ENCODE assay signal across 27 cellular contexts in the genomic region with DNA sequence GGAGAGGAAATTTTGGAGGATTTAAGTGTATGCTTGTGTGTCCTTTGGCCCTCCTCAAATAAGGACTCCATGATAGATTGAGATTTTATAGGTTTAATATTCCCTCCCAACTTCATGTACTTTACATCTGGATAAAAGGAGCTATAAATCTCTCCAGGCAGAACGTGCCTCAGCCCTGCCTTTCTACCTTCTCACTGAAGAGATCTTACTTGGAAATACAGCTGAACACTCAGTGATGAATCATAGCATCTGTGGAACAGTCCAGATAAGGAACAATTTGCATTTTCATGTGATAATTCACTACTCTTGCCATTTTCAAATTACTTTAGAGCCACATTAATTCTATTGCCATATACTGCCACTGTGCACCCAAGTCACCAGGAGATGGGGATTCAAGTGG.
A peak's percentile ranks its signal among the peaks of the same experiment; 100 is the strongest.
DNase-seq lines count a peak whose midpoint lies in the region; ATAC-seq and TF ChIP-seq lines count a peak whose summit lies in the region.
"Had no signal": no experiment of that assay in that cellular context is flagged by ENCODE, and none has a peak within 500 bp of the region (broad histone marks: within the 10 kb centered on the region; RNA-seq: fewer than 3 reads in every experiment).

No MANE protein-coding gene starts in this region.

- DNase-seq in HFFc6: peak; percentile 7
- DNase-seq in RWPE2 (ENCODE audit: low spot score): no peak
- DNase-seq in caudate nucleus (lab: John Stamatoyannopoulos, UW): peak in 4 of 61 donors; percentile 3 to 46 (median 36)
- peak; percentile 50 for DNase-seq in superior temporal gyrus (ENCODE audit: extremely low spot score)
- no peak for DNase-seq in GM13976 (ENCODE audit: low spot score)
- DNase-seq in 8988T: no peak
- no peak for DNase-seq in NCI-H128 (lab: John Stamatoyannopoulos, UW; ENCODE audit: unreplicated experiment)
- DNase-seq: activated CD4-positive, alpha-beta T cell treated with anti-CD3 and anti-CD28 coated beads, Interleukin-2, amount 10 ng/mL, durations not matched to agents 7 days and 5 days; activated effector memory CD4-positive, alpha-beta T cell treated with anti-CD3 and anti-CD28 coated beads, Interleukin-2, amount 50 U/mL, for 16 hours; activated T-cell treated with anti-CD3 and anti-CD28 coated beads, Interleukin-2, amount 50 U/mL, for 1 hour; body of pancreas; COR-L47; DMS53; dorsolateral prefrontal cortex; glutamatergic neuron; left ventricle myocardium superior; mesendoderm; NCI-H1048; NCI-H1694; NCI-H524; small intestine; stimulated activated naive CD4-positive, alpha-beta T cell; upper lobe of left lung had no signal

- TF ChIP-seq CTCF in HFFc6 (IDR thresholded peaks at IDR 0.05): no peak
- TF ChIP-seq CTCF in RWPE2 (IDR thresholded peaks at IDR 0.05; ENCODE audit: poor library complexity, severe bottlenecking): no peak
- no peak for TF ChIP-seq CTCF in GM13976 (IDR thresholded peaks at IDR 0.05; ENCODE audit: borderline replicate concordance, control extremely low read depth, extremely low read depth, insufficient read depth, missing control alignments)

- peak; percentile 71 for ATAC-seq in RWPE2 (ENCODE audit: low read depth)
- ATAC-seq: body of pancreas, left ventricle myocardium superior had no signal

- H3K4me3 ChIP-seq in RWPE2 (ENCODE audit: severe bottlenecking): no peak overlapping the region
- H3K4me3 ChIP-seq: body of pancreas, dorsolateral prefrontal cortex, suprapubic skin, upper lobe of left lung had no signal

- in situ Hi-C loops in GM13976 (cut with MboI; ENCODE audit: low sequenced_read_pairs, unreplicated experiment): no loop called here

- H3K9me3 Mint-ChIP-seq in HFFc6: no peaks in the 10 kb centered on the region
- H3K9me3 Mint-ChIP-seq: activated CD4-positive, alpha-beta T cell treated with anti-CD3 and anti-CD28 coated beads, Interleukin-2, amount 10 ng/mL, durations not matched to agents 7 days and 5 days; neural crest cell had no signal

- no peaks in the 10 kb centered on the region for H3K4me1 ChIP-seq in RWPE2 (ENCODE audit: insufficient read depth, poor library complexity, severe bottlenecking)
- H3K4me1 ChIP-seq: body of pancreas, parathyroid adenoma, suprapubic skin, upper lobe of left lung had no signal

- H3K36me3 Mint-ChIP-seq in HFFc6 (ENCODE audit: low read depth): no peaks in the 10 kb centered on the region

- peaks cover 13% of the 10 kb centered on the region for H3K27me3 Mint-ChIP-seq in HFFc6 (ENCODE audit: insufficient read depth)

- H3K9me3 ChIP-seq in RWPE2 (ENCODE audit: severe bottlenecking): no peaks in the 10 kb centered on the region
- H3K9me3 ChIP-seq: body of pancreas, suprapubic skin, upper lobe of left lung had no signal

- H3K27ac ChIP-seq in RWPE2 (ENCODE audit: poor library complexity, severe bottlenecking) (no peak overlapping the region), caudate nucleus (ENCODE audit: low read depth, low read length) (peak overlapping the region; percentile 26)
- H3K27ac ChIP-seq: body of pancreas, C4-2B, parathyroid adenoma, suprapubic skin, upper lobe of left lung had no signal

- no peak overlapping the region for H3K4me3 Mint-ChIP-seq in HFFc6
- H3K4me3 Mint-ChIP-seq: activated CD4-positive, alpha-beta T cell treated with anti-CD3 and anti-CD28 coated beads, Interleukin-2, amount 10 ng/mL, durations not matched to agents 7 days and 5 days; neural crest cell had no signal

- H3K27ac Mint-ChIP-seq in HFFc6: no peak overlapping the region
- H3K27ac Mint-ChIP-seq: activated CD4-positive, alpha-beta T cell treated with anti-CD3 and anti-CD28 coated beads, Interleukin-2, amount 10 ng/mL, durations not matched to agents 7 days and 5 days had no signal

- H3K4me1 Mint-ChIP-seq in HFFc6 (ENCODE audit: low read depth): no peaks in the 10 kb centered on the region; the same call in 1 of the 2 replicates
- H3K4me1 Mint-ChIP-seq: neural crest cell had no signal

- H3K36me3 ChIP-seq in RWPE2 (ENCODE audit: low read depth): no peaks in the 10 kb centered on the region
- H3K36me3 ChIP-seq: suprapubic skin, upper lobe of left lung had no signal

- no peaks in the 10 kb centered on the region for H3K27me3 ChIP-seq in RWPE2 (ENCODE audit: insufficient read depth, poor library complexity, severe bottlenecking)
- H3K27me3 ChIP-seq: body of pancreas, suprapubic skin, upper lobe of left lung had no signal

Comparison
In these comparisons a context has a peak if more than half of its experiments do, and no peak if none do; other contexts are left out.
1. DNase-seq: peak in HFFc6 (single experiment) and superior temporal gyrus (single experiment); none in RWPE2 (single experiment), GM13976 (single experiment), 8988T (single experiment) and NCI-H128 (single experiment).